Comparison of ENCODE assay signal across 8 cellular contexts in genomic region chr7:17297243-17297642, GRCh38. TPM values are rescaled to one million over a fixed set of nuclear protein-coding genes. Genes with fewer than 3 reads are reported as not detected.
A peak's percentile ranks its signal among the peaks of the same experiment; 100 is the strongest.
DNase-seq lines count a peak whose midpoint lies in the region; ATAC-seq and TF ChIP-seq lines count a peak whose summit lies in the region.

No MANE protein-coding gene starts in this region.

- no peak for ATAC-seq in GM21529 (IDR thresholded peaks at IDR 0.05; ENCODE audit: unreplicated experiment)
- ATAC-seq in activated CD4-positive, CD25-positive, alpha-beta regulatory T cell treated with anti-CD3 and anti-CD28 coated beads, Interleukin-2, amount 50 U/mL, for 24 hours, result no peak

- peak overlapping the region; percentile 20 for H3K4me2 ChIP-seq in osteoblast (ENCODE audit: insufficient read depth, low read length)

- H3K79me2 ChIP-seq in osteoblast (ENCODE audit: insufficient read depth, low read length), result peaks cover 40% of the 10 kb centered on the region

- no peaks in the 10 kb centered on the region for H3K36me3 ChIP-seq in CD8-positive, alpha-beta memory T cell (ENCODE audit: insufficient read depth, low read length)
- H3K36me3 ChIP-seq in colonic mucosa, result no peaks in the 10 kb centered on the region
- no peaks in the 10 kb centered on the region for H3K36me3 ChIP-seq in osteoblast (ENCODE audit: insufficient read depth, low read length)

- no peak overlapping the region for H3K27ac ChIP-seq in CD8-positive, alpha-beta memory T cell (ENCODE audit: low read depth, low read length)
- peak overlapping the region; percentile 34 for H3K27ac ChIP-seq in colonic mucosa
- no peak overlapping the region for H3K27ac ChIP-seq in osteoblast (ENCODE audit: low read depth, low read length)

- no peak overlapping the region for H3K4me3 ChIP-seq in CD8-positive, alpha-beta memory T cell (ENCODE audit: low read length)
- no peak overlapping the region for H3K4me3 ChIP-seq in colonic mucosa
- H3K4me3 ChIP-seq in osteoblast (ENCODE audit: insufficient read depth, low read length), result peak overlapping the region; percentile 10

- no peaks in the 10 kb centered on the region for H3K27me3 ChIP-seq in CD8-positive, alpha-beta memory T cell (ENCODE audit: insufficient read depth, low read length, poor library complexity, severe bottlenecking)
- no peaks in the 10 kb centered on the region for H3K27me3 ChIP-seq in colonic mucosa
- H3K27me3 ChIP-seq in osteoblast (ENCODE audit: insufficient read depth, low read length), result no peaks in the 10 kb centered on the region

- peaks cover 0 to 1% (median 0%) of the 10 kb centered on the region in 5 donors for H3K9me3 Mint-ChIP-seq in CD8-positive, alpha-beta memory T cell

- DNase-seq in CD8-positive, alpha-beta memory T cell, result no peak
- DNase-seq in MV-4-11 (lab: John Stamatoyannopoulos, UW) (peak; percentile 45), colonic mucosa (no peak), osteoblast (ENCODE audit: insufficient read length, low spot score, missing footprints) (no peak), NCI-H748 (lab: John Stamatoyannopoulos, UW; ENCODE audit: unreplicated experiment) (no peak), GF-D8 (lab: John Stamatoyannopoulos, UW) (no peak)

- no peak overlapping the region for H3K9ac ChIP-seq in colonic mucosa (ENCODE audit: low read depth in 2 of 2, low read length in 2 of 2)

- peaks cover 0 to 8% (median 2%) of the 10 kb centered on the region in 3 donors for H3K36me3 Mint-ChIP-seq in CD8-positive, alpha-beta memory T cell

- H4K20me1 ChIP-seq in osteoblast (ENCODE audit: insufficient read depth, low read length), result peaks cover 18% of the 10 kb centered on the region

- H3K27ac Mint-ChIP-seq in CD8-positive, alpha-beta memory T cell, result peak overlapping the region in 7 of 8 donors; percentile 83 to 96 (median 89)

- no peaks in the 10 kb centered on the region for H3K9me3 ChIP-seq in CD8-positive, alpha-beta memory T cell (ENCODE audit: low read length)
- H3K9me3 ChIP-seq in colonic mucosa (no peaks in the 10 kb centered on the region), osteoblast (ENCODE audit: low read depth, low read length) (no peaks in the 10 kb centered on the region)

- POLR2A ChIA-PET in CD8-positive, alpha-beta memory T cell (lab: Charles Lee), result interaction anchor here (1.1 kb wide), 1 partner anchor 10 kb away, joined by 5 read pairs; no protein-coding TSS in a partner anchor

- CTCF ChIA-PET in CD8-positive, alpha-beta memory T cell (lab: Charles Lee), result interaction anchor here (1.7 kb wide), 1 partner anchor 12 kb away, joined by 4 read pairs; no protein-coding TSS in a partner anchor

- H3K4me1 Mint-ChIP-seq in CD8-positive, alpha-beta memory T cell, result peaks cover 25 to 40% (median 39%) of the 10 kb centered on the region in 3 donors

- peaks cover 21% of the 10 kb centered on the region for H3K4me1 ChIP-seq in CD8-positive, alpha-beta memory T cell (ENCODE audit: insufficient read depth, low read length)
- H3K4me1 ChIP-seq in colonic mucosa, result no peaks in the 10 kb centered on the region
- peaks cover 10% of the 10 kb centered on the region for H3K4me1 ChIP-seq in osteoblast (ENCODE audit: insufficient read depth, low read length)

- peak overlapping the region; percentile 62 to 91 (median 88) for H3K4me3 Mint-ChIP-seq in CD8-positive, alpha-beta memory T cell

- no peak for TF ChIP-seq CTCF in colonic mucosa (IDR thresholded peaks at IDR 0.05)
- TF ChIP-seq CTCF in osteoblast (IDR thresholded peaks at IDR 0.05; ENCODE audit: extremely low read depth, low read depth, low read length), result no peak

- H3K27me3 Mint-ChIP-seq in CD8-positive, alpha-beta memory T cell, result no peaks in the 10 kb centered on the region

- peak overlapping the region; percentile 99 for H2AFZ ChIP-seq in osteoblast (ENCODE audit: low read length)

- intact Hi-C loops in colonic mucosa (cut with DNase I), result loop anchor here (5.0 kb wide), 1 partner anchor 315 kb away; no protein-coding TSS in a partner anchor

RNA-seq across cellular contexts. Expression of gene AHR, which starts 1.2 kb away (rescaled TPM):
- total RNA-seq in CD8-positive, alpha-beta memory T cell, result 10 to 100 TPM; 48.9 to 54.6 TPM
- polyA plus RNA-seq in CD8-positive, alpha-beta memory T cell, result 7.3 TPM
- total RNA-seq in colonic mucosa, result 10 to 100 TPM; 30.3 to 48.9 TPM
- total RNA-seq in osteoblast, result 274 and 313 TPM in 2 replicates
